ENCODE assay signal across 14 cellular contexts in the genomic region with DNA sequence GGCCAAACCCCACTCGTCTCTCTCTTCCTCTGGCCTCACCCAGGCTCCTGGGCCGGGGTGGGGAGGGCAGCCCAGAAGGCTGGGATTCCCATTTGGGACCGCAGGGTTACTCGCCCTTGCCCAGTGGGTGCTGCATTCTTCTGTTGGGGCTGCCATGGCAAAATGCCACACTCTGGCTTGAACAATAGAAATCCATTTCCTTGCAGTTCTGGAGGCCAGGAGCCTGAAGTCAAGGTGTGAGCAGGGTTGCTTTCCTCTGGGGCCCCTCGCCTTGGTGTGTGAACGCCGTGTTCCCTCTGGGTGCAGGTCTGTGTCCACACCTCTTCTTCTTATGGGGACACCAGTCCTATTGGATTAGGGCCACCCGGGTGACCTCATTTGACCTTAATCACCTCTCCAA.
DNase-seq lines count a peak whose midpoint lies in the region; ATAC-seq and TF ChIP-seq lines count a peak whose summit lies in the region.
"Had no signal": no experiment of that assay in that cellular context is flagged by ENCODE, and none has a peak within 500 bp of the region (broad histone marks: within the 10 kb centered on the region; RNA-seq: fewer than 3 reads in every experiment).

No MANE protein-coding gene starts in this region.

- TF ChIP-seq CTCF in uterus (IDR thresholded peaks at IDR 0.05): no peak

- H3K27me3 ChIP-seq in BLaER1 (peaks cover 6% of the 10 kb centered on the region; the same call in 1 of the 2 replicates), uterus (no peaks in the 10 kb centered on the region)

- H3K9ac ChIP-seq in BLaER1: no peak overlapping the region

- H3K27ac ChIP-seq in BLaER1 (no peak overlapping the region), uterus (no peak overlapping the region)
- H3K27ac ChIP-seq: 22Rv1 had no signal

- H3K4me1 ChIP-seq in BLaER1: peaks cover 78% of the 10 kb centered on the region
- no peaks in the 10 kb centered on the region for H3K4me1 ChIP-seq in uterus

- 0 out of 2 replicates have a peak, but pooled peaks cover 17% of the 10 kb centered on the region for H4K20me1 ChIP-seq in BLaER1

- H3K4me2 ChIP-seq in BLaER1: peak overlapping the region; percentile 32

- no peak for TF ChIP-seq POLR2A in uterus (IDR thresholded peaks at IDR 0.05)

- intact Hi-C loops in Right ventricle myocardium superior (cut with DNase I) (no loop called here), left cardiac atrium (cut with DNase I) (no loop called here), uterus (cut with DNase I; ENCODE audit: low total_unique reads) (no loop called here)

- no peaks in the 10 kb centered on the region for H3K9me3 ChIP-seq in BLaER1
- no peaks in the 10 kb centered on the region for H3K9me3 ChIP-seq in uterus

- H3K4me3 ChIP-seq in BLaER1 (no peak overlapping the region), uterus (no peak overlapping the region)

- ATAC-seq in Right ventricle myocardium superior (ENCODE audit: poor library complexity): peak; percentile 45
- no peak for ATAC-seq in left cardiac atrium

- H3K36me3 ChIP-seq in BLaER1 (no peaks in the 10 kb centered on the region), uterus (no peaks in the 10 kb centered on the region)

- DNase-seq in Right ventricle myocardium superior (no peak), left cardiac atrium (no peak), astrocyte of the hippocampus (ENCODE audit: low read depth, low spot score) (peak; percentile 33), lung microvascular endothelial cell (ENCODE audit: low read depth in 2 of 2) (peak; percentile 10 to 56), uterus (no peak), NCI-H1105 treated with DMSO at 0.1 percent for 48 hours (lab: John Stamatoyannopoulos, UW) (no peak)
- no peak for DNase-seq in stimulated activated CD4-positive, alpha-beta T cell treated with anti-CD3 and anti-CD28 coated beads, Interleukin-2, amount 100 ng/mL, for 24 hours
- DNase-seq: CD4-positive, CD25-positive, alpha-beta regulatory T cell; DMS53; GF-D8; GOT3; H9 had no signal

Comparison
In these comparisons a context has a peak if more than half of its experiments do, and no peak if none do; other contexts are left out.
1. DNase-seq: peak in astrocyte of the hippocampus (single experiment) and lung microvascular endothelial cell (2 of 2); none in Right ventricle myocardium superior (single experiment), left cardiac atrium (single experiment), stimulated activated CD4-positive, alpha-beta T cell treated with anti-CD3 and anti-CD28 coated beads, Interleukin-2, amount 100 ng/mL, for 24 hours (0 of 2), uterus (0 of 2) and NCI-H1105 treated with DMSO at 0.1 percent for 48 hours (single experiment).